Comparison of ENCODE assay signal across 8 cellular contexts in the genomic region with DNA sequence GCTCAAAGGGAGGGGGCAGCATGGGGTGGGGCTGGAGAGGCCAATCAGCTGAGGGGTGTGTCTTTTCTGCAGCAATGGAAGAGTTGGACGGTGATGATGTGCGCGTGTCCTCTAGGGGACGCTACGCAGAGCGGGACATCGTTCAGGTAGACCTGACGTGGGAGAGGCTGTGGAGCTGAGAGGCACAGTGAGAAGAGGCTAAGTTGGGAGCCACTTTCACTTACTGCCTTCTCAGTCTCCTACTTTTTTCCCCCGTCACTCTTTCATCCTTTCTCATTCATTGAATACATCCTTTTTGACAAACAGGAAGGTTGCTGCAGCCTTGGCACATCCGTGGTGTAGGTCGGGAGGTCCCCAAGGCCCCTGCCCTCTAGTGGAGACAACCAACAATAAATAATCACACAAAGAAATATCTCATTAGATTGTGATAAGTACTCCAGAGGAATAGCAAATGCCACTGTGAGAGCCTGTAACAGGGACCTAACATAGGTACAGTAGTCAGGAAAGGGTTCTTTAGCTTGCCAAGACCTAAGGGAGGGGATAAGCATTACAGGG. TPM values are rescaled to one million over a fixed set of nuclear protein-coding genes. Genes with fewer than 3 reads are reported as not detected.
DNase-seq lines count a peak whose midpoint lies in the region; ATAC-seq, FAIRE-seq and TF ChIP-seq lines count a peak whose summit lies in the region.

No MANE protein-coding gene starts in this region.

- TF ChIP-seq POLR2A in GM12878 (IDR thresholded peaks at IDR 0.05; ENCODE audit: low read depth, low read length): no peak

- no peak overlapping the region for H3K9ac ChIP-seq in GM12878 (ENCODE audit: control insufficient read depth, insufficient read depth, low read length)

- no peak overlapping the region for H3K27ac ChIP-seq in GM12878 (ENCODE audit: control insufficient read depth, insufficient read depth)

- FAIRE-seq in GM12878 (lab: Jason Lieb, UNC): peak; percentile 13

- H3K4me2 ChIP-seq in GM12878 (ENCODE audit: control insufficient read depth, insufficient read depth): peak overlapping the region; percentile 15; the same call in 1 of the 2 replicates

- no peaks in the 10 kb centered on the region for H4K20me1 ChIP-seq in GM12878 (ENCODE audit: control insufficient read depth, insufficient read depth)

- peaks cover 31% of the 10 kb centered on the region for H3K27me3 Mint-ChIP-seq in osteocyte (ENCODE audit: unreplicated experiment)

- H3K36me3 Mint-ChIP-seq in osteocyte (ENCODE audit: unreplicated experiment): no peaks in the 10 kb centered on the region

- BruUV-seq in GM12878 (replicated peaks; lab: Mats Ljungman, UMichigan): no TSS peak

- peak; percentile 62 for DNase-seq in 8988T
- peak; percentile 61 for DNase-seq in RPMI8226
- DNase-seq in GM12878 (ENCODE audit: low read depth, low spot score): no peak
- no peak for DNase-seq in osteocyte (ENCODE audit: extremely low spot score, unreplicated experiment)
- DNase-seq in cortex of kidney (lab: John Stamatoyannopoulos, UW): no peak
- DNase-seq in DMS79 treated with DMSO at 0.1 percent for 48 hours (lab: John Stamatoyannopoulos, UW): no peak

- no peak overlapping the region for H3K4me3 ChIP-seq in GM12878

- SMC1A ChIA-PET in GM12878 (lab: Charles Lee; ENCODE audit: uncharacterized antibody, unreplicated experiment): interaction anchor here (0.5 to 1.3 kb wide), 6 partner anchors 9 to 328 kb away, joined by 3 to 4 read pairs (median 3); no protein-coding TSS in a partner anchor

- WGBS in GM12878 (ENCODE audit: insufficient coverage, insufficient replicate concordance, low lambda C conversion rate, missing lambda C conversion rate): 2% methylated on average over 11 of the region's 11 CpGs

- H3K27me3 ChIP-seq in GM12878 (replicated peaks in 1 of 2; ENCODE audit: control insufficient read depth in 2 of 2, insufficient read depth in 2 of 2, low read length in 1 of 2): no peaks in the 10 kb centered on the region; a peak in 1 of 4 replicates

- no peaks in the 10 kb centered on the region for H3K4me1 ChIP-seq in GM12878 (ENCODE audit: control insufficient read depth, insufficient read depth, low read length)

- ATAC-seq in GM19351 (IDR thresholded peaks at IDR 0.05; ENCODE audit: unreplicated experiment) (peak; percentile 30), GM12878 (peak; percentile 26), HG03108 (IDR thresholded peaks at IDR 0.05; ENCODE audit: unreplicated experiment) (no peak)

- TF ChIP-seq CTCF in GM12878 (IDR thresholded peaks at IDR 0.05 in 2 of 3, conservative IDR thresholded peaks at IDR 0.05 in 1 of 3; ENCODE audit: control insufficient read depth in 2 of 3, extremely low read depth in 1 of 3, insufficient read depth in 1 of 3, low read depth in 3 of 3, low read length in 3 of 3) (peak; percentile 44 to 54 (median 46); a peak in 5 of 6 replicates), osteocyte (IDR thresholded peaks at IDR 0.05) (peak; percentile 17)

- H3K36me3 ChIP-seq in GM12878 (ENCODE audit: control insufficient read depth in 2 of 2, insufficient read depth in 2 of 2, low read length in 1 of 2): no peaks in the 10 kb centered on the region

- in situ Hi-C loops in GM12878 (cut with MboI): loop anchor here (5.0 kb wide), 1 partner anchor 225 kb away; no protein-coding TSS in a partner anchor

- no peaks in the 10 kb centered on the region for H3K9me3 ChIP-seq in GM12878 (replicated peaks; ENCODE audit: control insufficient read depth, insufficient read depth, low read length)

- peaks cover 10% of the 10 kb centered on the region for H3K4me1 Mint-ChIP-seq in osteocyte (ENCODE audit: unreplicated experiment)

- TF ChIP-seq RAD21 in GM12878 (IDR thresholded peaks at IDR 0.05; ENCODE audit: insufficient read depth, low read depth, low read length): peak; percentile 46; the same call in 1 of the 2 replicates

- no peak overlapping the region for H3K27ac Mint-ChIP-seq in osteocyte (ENCODE audit: unreplicated experiment)

- RAD21 ChIA-PET in GM12878 (lab: Charles Lee; ENCODE audit: unreplicated experiment): interaction anchor here (0.8 to 1.9 kb wide), 2 partner anchors 12 to 374 kb away, joined by 3 to 6 read pairs; no protein-coding TSS in a partner anchor

- H3K9me3 Mint-ChIP-seq in osteocyte (ENCODE audit: unreplicated experiment): no peaks in the 10 kb centered on the region

- no peak for TF ChIP-seq EP300 in GM12878 (IDR thresholded peaks at IDR 0.05; ENCODE audit: borderline replicate concordance in 1 of 2, control insufficient read depth in 1 of 2, low read depth in 2 of 2, low read length in 2 of 2)

- CTCF ChIA-PET in GM12878 (lab: Yijun Ruan, JAX): interaction anchor here (0.6 to 3.5 kb wide), 9 partner anchors 9 to 374 kb away, joined by 3 to 45 read pairs (median 6); no protein-coding TSS in a partner anchor

- peaks cover 5% of the 10 kb centered on the region for H3K79me2 ChIP-seq in GM12878 (ENCODE audit: control insufficient read depth, insufficient read depth, low read length)

- no peak overlapping the region; the same call in 1 of the 2 replicates for H2AFZ ChIP-seq in GM12878 (ENCODE audit: control insufficient read depth, low read depth, low read length)

- no peak overlapping the region for H3K4me3 Mint-ChIP-seq in osteocyte (ENCODE audit: unreplicated experiment)

- intact Hi-C loops in GM12878 (cut with micrococcal nuclease; ENCODE audit: unreplicated experiment): loop anchor here (1.0 kb wide), 1 partner anchor 224 kb away; no protein-coding TSS in a partner anchor

- POLR2A ChIA-PET in GM12878 (lab: Charles Lee): interaction anchor here (0.6 to 1.1 kb wide), 2 partner anchors 13 to 973 kb away, joined by 3 read pairs; no protein-coding TSS in a partner anchor

RNA-seq across cellular contexts. Expression of a gene that starts 4.4 kb away (rescaled TPM):
- total RNA-seq in GM12878 (2013; cell fraction: nucleolus; rRNA removed): 14.4 and 20.3 TPM in 2 replicates
- total RNA-seq in GM12878 (2014; rRNA removed) (19.2 and 21.9 TPM in 2 replicates), GM12878 (2014; rRNA removed; fragmentation: Illumina TruSeq; extraction: Trizol) (11.1 and 13.6 TPM in 2 replicates), GM12878 (2021) (21.3 and 25.3 TPM in 2 replicates), osteocyte (18.3 and 23.0 TPM in 2 replicates)
- polyA plus RNA-seq in GM12878 (2011; ENCODE audit: low read depth): 9.6 TPM
- polyA plus RNA-seq in GM12878 (2011; rRNA removed) (3.9 and 9.0 TPM in 2 replicates), GM12878 (2014; fragmentation: Illumina TruSeq; extraction: Trizol) (6.4 and 13.6 TPM in 2 replicates), GM12878 (2014; fragmentation: Nextera tagmentation; extraction: Ambion mirVana) (1 to 10 TPM; 1.2 to 1.4 TPM), GM12878 (2014; rRNA removed) (18.6 and 20.7 TPM in 2 replicates), GM12878 (2016; fragmentation: Nextera tagmentation; extraction: Ambion mirVana) (10 to 100 TPM; 13.0 to 14.4 TPM)
- 9.6 and 12.7 TPM in 2 replicates for polyA plus RNA-seq in GM12878 (2011; cell fraction: cytosol; rRNA removed)
- 34.9 and 45.0 TPM in 2 replicates for polyA plus RNA-seq in GM12878 (2011; cell fraction: nucleus; rRNA removed)
- 9.3 and 15.7 TPM in 2 replicates for polyA plus RNA-seq in GM12878 (2012)
- polyA minus RNA-seq in GM12878 (2011; rRNA and poly(A)+ RNA removed): 8.1 and 12.0 TPM in 2 replicates
- 5.2 and 8.1 TPM in 2 replicates for polyA minus RNA-seq in GM12878 (2011; cell fraction: cytosol; rRNA and poly(A)+ RNA removed)
- 9.6 and 19.1 TPM in 2 replicates for polyA minus RNA-seq in GM12878 (2011; cell fraction: nucleus; rRNA and poly(A)+ RNA removed)

RNA-seq across cellular contexts. Expression of a gene that starts 22.6 kb away (rescaled TPM):
- total RNA-seq in GM12878 (2013; cell fraction: nucleolus; rRNA removed): 41.7 and 49.6 TPM in 2 replicates
- total RNA-seq in GM12878 (2014; rRNA removed) (32.0 and 32.1 TPM in 2 replicates), GM12878 (2014; rRNA removed; fragmentation: Illumina TruSeq; extraction: Trizol) (21.1 and 23.5 TPM in 2 replicates), GM12878 (2021) (24.3 TPM in 2 replicates), osteocyte (34.8 and 37.9 TPM in 2 replicates)
- polyA plus RNA-seq in GM12878 (2011; ENCODE audit: low read depth): 5.8 TPM
- polyA plus RNA-seq in GM12878 (2011; rRNA removed) (14.2 and 22.8 TPM in 2 replicates), GM12878 (2014; fragmentation: Illumina TruSeq; extraction: Trizol) (27.4 and 30.1 TPM in 2 replicates), GM12878 (2014; fragmentation: Nextera tagmentation; extraction: Ambion mirVana) (1 to 10 TPM; 4.8 to 6.9 TPM), GM12878 (2014; rRNA removed) (35.4 and 38.7 TPM in 2 replicates), GM12878 (2016; fragmentation: Nextera tagmentation; extraction: Ambion mirVana) (10 to 100 TPM; 35.6 to 38.8 TPM)
- polyA plus RNA-seq in GM12878 (2011; cell fraction: cytosol; rRNA removed): 21.7 and 32.7 TPM in 2 replicates
- polyA plus RNA-seq in GM12878 (2011; cell fraction: nucleus; rRNA removed): 29.9 and 35.3 TPM in 2 replicates
- polyA plus RNA-seq in GM12878 (2012): 10.2 and 11.8 TPM in 2 replicates
- 45.5 and 72.0 TPM in 2 replicates for polyA minus RNA-seq in GM12878 (2011; rRNA and poly(A)+ RNA removed)
- polyA minus RNA-seq in GM12878 (2011; cell fraction: cytosol; rRNA and poly(A)+ RNA removed): 16.0 and 21.1 TPM in 2 replicates
- polyA minus RNA-seq in GM12878 (2011; cell fraction: nucleus; rRNA and poly(A)+ RNA removed): 36.9 and 69.6 TPM in 2 replicates

RNA-seq across cellular contexts. Expression of a gene that starts 23.5 kb away (rescaled TPM):
- not detected in 2 replicates for total RNA-seq in GM12878 (2013; cell fraction: nucleolus; rRNA removed)
- not detected in 2 replicates for total RNA-seq in GM12878 (2014; rRNA removed)
- total RNA-seq in GM12878 (2014; rRNA removed; fragmentation: Illumina TruSeq; extraction: Trizol): not detected in 2 replicates
- total RNA-seq in GM12878 (2021): not detected in 2 replicates
- polyA plus RNA-seq in GM12878 (2011; ENCODE audit: low read depth): not detected
- polyA plus RNA-seq in GM12878 (2011; rRNA removed): 0.05 TPM in 1 of 2 replicates, not detected in the other
- polyA plus RNA-seq in GM12878 (2011; cell fraction: cytosol; rRNA removed): 0.04 TPM in 1 of 2 replicates, not detected in the other
- 0.12 and 0.18 TPM in 2 replicates for polyA plus RNA-seq in GM12878 (2011; cell fraction: nucleus; rRNA removed)
- 0.09 TPM in 1 of 2 replicates, not detected in the other for polyA plus RNA-seq in GM12878 (2012)
- not detected in 2 replicates for polyA plus RNA-seq in GM12878 (2014; fragmentation: Illumina TruSeq; extraction: Trizol)
- polyA plus RNA-seq in GM12878 (2014; fragmentation: Nextera tagmentation; extraction: Ambion mirVana): under 1 TPM in 1 of 2 experiments, not detected in 1; 0.02 TPM
- polyA plus RNA-seq in GM12878 (2014; rRNA removed): 0.12 TPM in 1 of 2 replicates, not detected in the other
- polyA plus RNA-seq in GM12878 (2016; fragmentation: Nextera tagmentation; extraction: Ambion mirVana): not detected
- polyA minus RNA-seq in GM12878 (2011; rRNA and poly(A)+ RNA removed): not detected in 2 replicates
- polyA minus RNA-seq in GM12878 (2011; cell fraction: cytosol; rRNA and poly(A)+ RNA removed): not detected in 2 replicates
- 0.24 TPM in 1 of 2 replicates, not detected in the other for polyA minus RNA-seq in GM12878 (2011; cell fraction: nucleus; rRNA and poly(A)+ RNA removed)
- 0.26 TPM in 1 of 2 replicates, not detected in the other for total RNA-seq in osteocyte

RNA-seq across cellular contexts. Expression of a gene that starts 42.6 kb away (rescaled TPM):
- total RNA-seq in GM12878 (2013; cell fraction: nucleolus; rRNA removed): not detected in 2 replicates
- 0.44 and 0.73 TPM in 2 replicates for total RNA-seq in GM12878 (2014; rRNA removed)
- 0.31 and 0.32 TPM in 2 replicates for total RNA-seq in GM12878 (2014; rRNA removed; fragmentation: Illumina TruSeq; extraction: Trizol)
- total RNA-seq in GM12878 (2021): 0.61 and 0.64 TPM in 2 replicates
- polyA plus RNA-seq in GM12878 (2011; ENCODE audit: low read depth): 0.79 TPM
- 0.16 and 0.24 TPM in 2 replicates for polyA plus RNA-seq in GM12878 (2011; rRNA removed)
- 0.48 and 0.67 TPM in 2 replicates for polyA plus RNA-seq in GM12878 (2011; cell fraction: cytosol; rRNA removed)
- polyA plus RNA-seq in GM12878 (2011; cell fraction: nucleus; rRNA removed): 0.43 and 0.47 TPM in 2 replicates
- polyA plus RNA-seq in GM12878 (2012): 1.0 and 1.6 TPM in 2 replicates
- 0.28 TPM in 1 of 2 replicates, not detected in the other for polyA plus RNA-seq in GM12878 (2014; fragmentation: Illumina TruSeq; extraction: Trizol)
- not detected for polyA plus RNA-seq in GM12878 (2014; fragmentation: Nextera tagmentation; extraction: Ambion mirVana)
- polyA plus RNA-seq in GM12878 (2014; rRNA removed): 0.18 and 0.37 TPM in 2 replicates
- 1 to 10 TPM; 1.5 to 2.1 TPM for polyA plus RNA-seq in GM12878 (2016; fragmentation: Nextera tagmentation; extraction: Ambion mirVana)
- 0.37 and 0.67 TPM in 2 replicates for polyA minus RNA-seq in GM12878 (2011; rRNA and poly(A)+ RNA removed)
- not detected in 2 replicates for polyA minus RNA-seq in GM12878 (2011; cell fraction: cytosol; rRNA and poly(A)+ RNA removed)
- polyA minus RNA-seq in GM12878 (2011; cell fraction: nucleus; rRNA and poly(A)+ RNA removed): 0.12 TPM in 1 of 2 replicates, not detected in the other
- total RNA-seq in osteocyte: 8.8 and 10.7 TPM in 2 replicates

Comparison
In these comparisons a context has a peak if more than half of its experiments do, and no peak if none do; other contexts are left out.
1. DNase-seq: peak in 8988T (single experiment) and RPMI8226 (single experiment); none in GM12878 (single experiment), osteocyte (single experiment), cortex of kidney (single experiment) and DMS79 treated with DMSO at 0.1 percent for 48 hours (single experiment).